Comparison of ENCODE assay signal across 1 cellular context in the genomic region with DNA sequence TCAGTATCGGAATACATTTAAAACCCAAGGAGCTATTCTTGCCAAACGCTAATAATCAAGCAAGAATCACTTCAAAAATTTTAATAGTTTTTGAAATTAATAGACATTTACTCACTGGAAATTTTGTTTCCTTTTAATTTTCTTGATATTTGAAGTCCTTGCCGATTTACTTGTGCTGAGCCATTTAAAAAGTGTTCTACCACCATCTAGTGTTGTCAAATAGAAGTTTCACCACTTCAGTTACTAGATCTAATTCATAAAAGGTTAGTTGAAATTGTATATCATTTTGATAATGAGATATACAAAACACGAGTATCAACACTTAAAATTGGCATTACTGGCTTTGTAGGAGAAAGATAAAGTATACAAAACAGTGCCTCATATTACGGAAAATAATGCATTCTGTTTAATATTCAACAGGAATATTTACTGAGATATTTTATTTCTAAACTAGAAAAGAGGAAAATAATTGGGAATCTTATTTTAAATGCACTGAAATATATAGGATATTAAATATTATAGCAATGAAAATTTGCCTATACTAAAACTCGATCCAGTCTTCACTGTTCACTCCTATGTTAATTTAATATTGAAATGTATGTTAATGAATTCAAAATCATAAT.
TF ChIP-seq lines count a peak whose summit lies in the region.

No MANE protein-coding gene starts in this region.

TF ChIP-seq in K562, 482 proteins besides CTCF, POLR2A, EP300 and RAD21 (continued from another document):
- TF ChIP-seq, protein P1, sequence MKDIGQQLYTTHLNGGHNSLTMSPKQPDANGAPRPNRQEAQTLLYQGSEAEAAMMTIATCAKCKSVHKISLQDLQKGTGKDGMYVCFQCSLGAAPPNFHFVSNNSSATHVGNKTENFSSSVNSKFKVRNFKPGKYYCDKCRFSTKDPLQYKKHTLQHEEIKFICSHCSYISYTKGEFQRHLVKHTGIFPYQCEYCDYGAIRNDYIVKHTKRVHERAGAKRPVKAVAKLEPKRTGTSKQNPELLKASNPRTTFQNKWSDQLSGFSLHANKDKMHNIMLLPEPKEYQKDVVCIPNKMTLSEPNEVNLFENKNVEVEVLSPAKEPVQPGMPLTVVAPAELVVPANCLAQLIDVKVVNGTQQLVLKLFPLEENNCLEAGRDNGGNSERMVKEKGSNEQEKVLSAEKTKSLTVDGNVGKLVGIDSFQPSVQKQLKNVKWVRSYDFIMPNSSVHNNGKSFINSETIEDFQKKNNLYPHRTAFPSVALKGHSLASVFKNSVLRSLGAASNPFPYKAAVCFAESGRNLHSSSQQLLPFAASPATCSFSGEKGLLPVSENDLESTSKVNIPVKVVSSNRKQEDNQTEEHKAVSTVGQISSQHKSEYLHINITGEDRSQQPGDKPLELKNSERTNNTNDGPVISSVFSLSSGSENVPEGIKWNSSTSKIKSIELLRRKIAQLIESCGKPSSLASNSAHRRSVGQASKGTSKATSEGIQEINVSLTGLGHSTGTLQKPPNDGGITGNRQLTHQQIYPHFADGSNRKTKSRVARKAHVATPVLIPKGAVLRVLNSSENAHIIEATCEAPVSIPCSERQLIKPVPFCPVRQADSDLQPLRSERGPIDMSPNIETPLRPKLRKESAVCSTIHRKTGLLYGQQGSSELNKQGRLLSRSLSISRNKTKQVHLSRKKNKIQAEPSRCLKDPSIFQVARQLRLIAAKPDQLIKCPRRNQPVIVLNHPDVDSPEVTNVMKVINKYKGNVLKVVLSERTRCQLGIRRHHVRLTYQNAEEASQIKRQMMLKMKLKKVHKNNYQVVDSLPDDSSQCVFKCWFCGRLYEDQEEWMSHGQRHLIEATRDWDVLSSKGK (CRISPR knock-in tag; IDR thresholded peaks at IDR 0.05) = no peak
- TF ChIP-seq, protein P2, sequence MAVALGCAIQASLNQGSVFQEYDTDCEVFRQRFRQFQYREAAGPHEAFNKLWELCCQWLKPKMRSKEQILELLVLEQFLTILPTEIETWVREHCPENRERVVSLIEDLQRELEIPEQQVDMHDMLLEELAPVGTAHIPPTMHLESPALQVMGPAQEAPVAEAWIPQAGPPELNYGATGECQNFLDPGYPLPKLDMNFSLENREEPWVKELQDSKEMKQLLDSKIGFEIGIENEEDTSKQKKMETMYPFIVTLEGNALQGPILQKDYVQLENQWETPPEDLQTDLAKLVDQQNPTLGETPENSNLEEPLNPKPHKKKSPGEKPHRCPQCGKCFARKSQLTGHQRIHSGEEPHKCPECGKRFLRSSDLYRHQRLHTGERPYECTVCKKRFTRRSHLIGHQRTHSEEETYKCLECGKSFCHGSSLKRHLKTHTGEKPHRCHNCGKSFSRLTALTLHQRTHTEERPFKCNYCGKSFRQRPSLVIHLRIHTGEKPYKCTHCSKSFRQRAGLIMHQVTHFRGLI (CRISPR knock-in tag; IDR thresholded peaks at IDR 0.05) = no peak
- no peak for TF ChIP-seq FOXK2 (conservative IDR thresholded peaks at IDR 0.05 in 1 of 2, IDR thresholded peaks at IDR 0.05 in 1 of 2; ENCODE audit: low read depth in 2 of 2)
